ENCODE assay signal across 1 cellular context in the genomic region with DNA sequence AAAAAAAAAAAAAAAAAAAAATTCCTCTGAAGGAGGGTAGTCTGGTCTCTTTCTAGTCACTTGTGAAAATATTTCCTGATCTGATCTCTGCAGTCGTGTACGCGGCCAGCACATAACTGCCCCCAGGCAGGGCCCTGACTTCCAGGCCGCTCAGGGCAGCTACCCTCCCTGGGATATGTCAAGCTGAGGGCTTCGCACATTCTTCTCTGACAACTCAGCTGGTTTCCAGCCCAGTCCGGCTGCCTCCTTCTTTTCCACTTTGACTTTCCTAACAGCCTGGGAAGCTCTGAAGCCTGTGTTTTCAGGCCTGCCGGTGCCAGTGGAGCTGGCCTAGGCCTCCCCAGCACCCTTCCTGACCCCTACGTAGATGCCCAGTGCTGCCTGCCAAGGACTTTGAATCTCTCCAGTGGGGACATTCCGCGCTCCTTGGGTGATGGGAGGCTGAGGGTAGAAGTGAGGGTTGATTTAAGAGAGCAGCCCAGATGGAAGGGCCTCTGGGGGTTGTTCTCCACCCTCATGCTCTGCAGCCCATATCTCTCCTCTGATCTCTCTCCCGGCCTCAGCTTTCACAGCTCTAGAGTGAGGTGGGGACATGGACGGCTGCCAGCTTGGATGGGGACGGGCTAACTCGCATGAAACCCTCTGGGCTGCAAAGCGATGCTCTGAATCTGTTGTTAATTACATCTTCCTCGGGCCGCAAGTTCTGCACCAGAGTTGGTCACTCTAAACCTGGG.
TF ChIP-seq lines count a peak whose summit lies in the region.

No MANE protein-coding gene starts in this region.

TF ChIP-seq in SK-N-SH, 30 proteins besides CTCF, POLR2A, EP300 and RAD21 (continued from another document):
- TF ChIP-seq GABPA (IDR thresholded peaks at IDR 0.05; ENCODE audit: low read depth) (0 out of 2 replicates have a peak, but pooled peaks have one; percentile 22), SMC3 (IDR thresholded peaks at IDR 0.05; ENCODE audit: low read depth, low read length) (0 out of 2 replicates have a peak, but pooled peaks have one; percentile 7), RFX5 (IDR thresholded peaks at IDR 0.05; ENCODE audit: low read length) (no peak), FOXM1 (IDR thresholded peaks at IDR 0.05; ENCODE audit: low read depth) (peak; percentile 25; the same call in 1 of the 2 replicates), NFIC (IDR thresholded peaks at IDR 0.05; ENCODE audit: borderline replicate concordance) (peak; percentile 84), RCOR1 (IDR thresholded peaks at IDR 0.05; ENCODE audit: low read length) (peak; percentile 90; the same call in 1 of the 2 replicates), RXRA (IDR thresholded peaks at IDR 0.05; ENCODE audit: borderline replicate concordance, low read depth) (peak; percentile 93; the same call in 1 of the 2 replicates), EZH2phosphoT487 (IDR thresholded peaks at IDR 0.05; ENCODE audit: borderline replicate concordance, low read depth) (no peak), YY1 (IDR thresholded peaks at IDR 0.05; ENCODE audit: low read depth) (peak; percentile 63), MEF2A (IDR thresholded peaks at IDR 0.05; ENCODE audit: borderline replicate concordance, low read depth) (no peak), GATA2 (CRISPR knock-in tag; IDR thresholded peaks at IDR 0.05) (peak; percentile 89), POLR2AphosphoS5 (IDR thresholded peaks at IDR 0.05; ENCODE audit: low read depth, low read length) (peak; percentile 70), JUND (IDR thresholded peaks at IDR 0.05) (peak; percentile 56), FOSL2 (IDR thresholded peaks at IDR 0.05; ENCODE audit: borderline replicate concordance, low read depth) (peak; percentile 75; the same call in 1 of the 2 replicates), CHD2 (IDR thresholded peaks at IDR 0.05; ENCODE audit: low read length, partially characterized antibody) (peak; percentile 57)
- TF ChIP-seq, protein P1, sequence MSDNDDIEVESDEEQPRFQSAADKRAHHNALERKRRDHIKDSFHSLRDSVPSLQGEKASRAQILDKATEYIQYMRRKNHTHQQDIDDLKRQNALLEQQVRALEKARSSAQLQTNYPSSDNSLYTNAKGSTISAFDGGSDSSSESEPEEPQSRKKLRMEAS (IDR thresholded peaks at IDR 0.05; ENCODE audit: low read depth), result peak; percentile 58
- TF ChIP-seq, protein P2, sequence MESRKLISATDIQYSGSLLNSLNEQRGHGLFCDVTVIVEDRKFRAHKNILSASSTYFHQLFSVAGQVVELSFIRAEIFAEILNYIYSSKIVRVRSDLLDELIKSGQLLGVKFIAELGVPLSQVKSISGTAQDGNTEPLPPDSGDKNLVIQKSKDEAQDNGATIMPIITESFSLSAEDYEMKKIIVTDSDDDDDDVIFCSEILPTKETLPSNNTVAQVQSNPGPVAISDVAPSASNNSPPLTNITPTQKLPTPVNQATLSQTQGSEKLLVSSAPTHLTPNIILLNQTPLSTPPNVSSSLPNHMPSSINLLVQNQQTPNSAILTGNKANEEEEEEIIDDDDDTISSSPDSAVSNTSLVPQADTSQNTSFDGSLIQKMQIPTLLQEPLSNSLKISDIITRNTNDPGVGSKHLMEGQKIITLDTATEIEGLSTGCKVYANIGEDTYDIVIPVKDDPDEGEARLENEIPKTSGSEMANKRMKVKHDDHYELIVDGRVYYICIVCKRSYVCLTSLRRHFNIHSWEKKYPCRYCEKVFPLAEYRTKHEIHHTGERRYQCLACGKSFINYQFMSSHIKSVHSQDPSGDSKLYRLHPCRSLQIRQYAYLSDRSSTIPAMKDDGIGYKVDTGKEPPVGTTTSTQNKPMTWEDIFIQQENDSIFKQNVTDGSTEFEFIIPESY (IDR thresholded peaks at IDR 0.05; ENCODE audit: borderline replicate concordance, low read depth), result no peak; the same call in 1 of the 2 replicates
